1 cellular context compared by ENCODE assay signal in the genomic region with DNA sequence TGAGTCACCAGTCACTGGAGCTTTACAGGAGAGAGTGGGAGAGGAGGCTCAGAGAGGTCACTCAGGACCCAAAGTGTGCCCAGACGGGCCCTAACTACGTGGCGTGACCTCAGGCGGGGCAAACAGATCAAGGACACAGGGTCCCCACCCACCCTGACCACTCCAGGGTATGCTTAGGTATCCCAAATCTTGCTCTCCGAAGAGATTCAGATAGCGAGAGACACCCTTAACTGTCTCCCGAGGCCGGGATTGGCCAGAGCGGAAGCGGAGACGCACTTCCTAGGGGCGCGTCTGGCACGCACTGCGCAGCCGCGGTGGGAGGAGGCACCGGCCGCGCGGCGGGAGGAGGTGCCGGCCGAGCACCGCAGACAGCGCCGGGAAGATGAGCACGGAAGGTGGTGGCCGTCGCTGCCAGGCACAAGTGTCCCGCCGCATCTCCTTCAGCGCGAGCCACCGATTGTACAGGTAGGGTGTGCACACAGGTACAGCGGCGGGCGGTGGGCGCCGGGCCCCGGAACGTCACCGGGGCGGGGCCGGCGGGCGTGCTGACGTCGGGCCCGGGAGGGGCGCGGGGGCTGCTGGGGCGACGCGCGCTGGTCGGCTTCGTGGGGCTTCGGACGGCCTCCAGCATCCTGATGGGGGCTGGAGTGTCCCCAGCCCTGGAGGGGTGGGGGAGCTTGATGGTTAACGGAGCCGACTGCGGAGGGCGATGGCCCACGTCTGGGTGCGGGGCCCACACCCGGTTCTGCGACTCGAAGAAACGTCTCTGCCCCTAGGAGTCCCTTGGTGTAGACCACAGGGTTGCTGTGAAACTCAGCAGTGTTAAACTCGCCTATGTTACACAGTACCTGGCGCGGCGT.
A peak's percentile ranks its signal among the peaks of the same experiment; 100 is the strongest.
TF ChIP-seq lines count a peak whose summit lies in the region.

TSS of gene PTS (plus strand) at position 367 of the 860 bp plus-strand sequence. CDS start at position 383, 16 bp downstream.

TF ChIP-seq in GM23338, 12 proteins besides CTCF, POLR2A, EP300 and RAD21 (continued from another document):
- TF ChIP-seq, protein P1, sequence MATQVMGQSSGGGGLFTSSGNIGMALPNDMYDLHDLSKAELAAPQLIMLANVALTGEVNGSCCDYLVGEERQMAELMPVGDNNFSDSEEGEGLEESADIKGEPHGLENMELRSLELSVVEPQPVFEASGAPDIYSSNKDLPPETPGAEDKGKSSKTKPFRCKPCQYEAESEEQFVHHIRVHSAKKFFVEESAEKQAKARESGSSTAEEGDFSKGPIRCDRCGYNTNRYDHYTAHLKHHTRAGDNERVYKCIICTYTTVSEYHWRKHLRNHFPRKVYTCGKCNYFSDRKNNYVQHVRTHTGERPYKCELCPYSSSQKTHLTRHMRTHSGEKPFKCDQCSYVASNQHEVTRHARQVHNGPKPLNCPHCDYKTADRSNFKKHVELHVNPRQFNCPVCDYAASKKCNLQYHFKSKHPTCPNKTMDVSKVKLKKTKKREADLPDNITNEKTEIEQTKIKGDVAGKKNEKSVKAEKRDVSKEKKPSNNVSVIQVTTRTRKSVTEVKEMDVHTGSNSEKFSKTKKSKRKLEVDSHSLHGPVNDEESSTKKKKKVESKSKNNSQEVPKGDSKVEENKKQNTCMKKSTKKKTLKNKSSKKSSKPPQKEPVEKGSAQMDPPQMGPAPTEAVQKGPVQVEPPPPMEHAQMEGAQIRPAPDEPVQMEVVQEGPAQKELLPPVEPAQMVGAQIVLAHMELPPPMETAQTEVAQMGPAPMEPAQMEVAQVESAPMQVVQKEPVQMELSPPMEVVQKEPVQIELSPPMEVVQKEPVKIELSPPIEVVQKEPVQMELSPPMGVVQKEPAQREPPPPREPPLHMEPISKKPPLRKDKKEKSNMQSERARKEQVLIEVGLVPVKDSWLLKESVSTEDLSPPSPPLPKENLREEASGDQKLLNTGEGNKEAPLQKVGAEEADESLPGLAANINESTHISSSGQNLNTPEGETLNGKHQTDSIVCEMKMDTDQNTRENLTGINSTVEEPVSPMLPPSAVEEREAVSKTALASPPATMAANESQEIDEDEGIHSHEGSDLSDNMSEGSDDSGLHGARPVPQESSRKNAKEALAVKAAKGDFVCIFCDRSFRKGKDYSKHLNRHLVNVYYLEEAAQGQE (IDR thresholded peaks at IDR 0.05; ENCODE audit: unreplicated experiment) = no peak
- peak; percentile 84 for TF ChIP-seq CREB1 (CRISPR knock-in tag; IDR thresholded peaks at IDR 0.05; ENCODE audit: low read depth)
- TF ChIP-seq, protein P2, sequence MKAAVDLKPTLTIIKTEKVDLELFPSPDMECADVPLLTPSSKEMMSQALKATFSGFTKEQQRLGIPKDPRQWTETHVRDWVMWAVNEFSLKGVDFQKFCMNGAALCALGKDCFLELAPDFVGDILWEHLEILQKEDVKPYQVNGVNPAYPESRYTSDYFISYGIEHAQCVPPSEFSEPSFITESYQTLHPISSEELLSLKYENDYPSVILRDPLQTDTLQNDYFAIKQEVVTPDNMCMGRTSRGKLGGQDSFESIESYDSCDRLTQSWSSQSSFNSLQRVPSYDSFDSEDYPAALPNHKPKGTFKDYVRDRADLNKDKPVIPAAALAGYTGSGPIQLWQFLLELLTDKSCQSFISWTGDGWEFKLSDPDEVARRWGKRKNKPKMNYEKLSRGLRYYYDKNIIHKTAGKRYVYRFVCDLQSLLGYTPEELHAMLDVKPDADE (IDR thresholded peaks at IDR 0.05) = peak; percentile 21
